Comparison of ENCODE assay signal across 1 cellular context in genomic region chr2:222319576-222320440, GRCh38.
A peak's percentile ranks its signal among the peaks of the same experiment; 100 is the strongest.
TF ChIP-seq lines count a peak whose summit lies in the region.

No MANE protein-coding gene starts in this region.

TF ChIP-seq in HEK293, 187 proteins besides CTCF, POLR2A, EP300 and RAD21 (continued from another document and continues in another):
- no peak for TF ChIP-seq ZNF518A (tag by site-specific recombination; conservative IDR thresholded peaks at IDR 0.05; ENCODE audit: low read depth)
- no peak for TF ChIP-seq ZBTB7A (tag by site-specific recombination; IDR thresholded peaks at IDR 0.05; ENCODE audit: low read depth)
- no peak for TF ChIP-seq SCRT1 (tag by site-specific recombination; IDR thresholded peaks at IDR 0.05; ENCODE audit: borderline replicate concordance)
- TF ChIP-seq ZNF10 (tag by site-specific recombination; IDR thresholded peaks at IDR 0.05): 0 out of 2 replicates have a peak, but pooled peaks have one; percentile 55
- no peak for TF ChIP-seq ZNF473 (tag by site-specific recombination; IDR thresholded peaks at IDR 0.05)
- peak; percentile 59 for TF ChIP-seq ZEB2 (tag by site-specific recombination; IDR thresholded peaks at IDR 0.05)
- TF ChIP-seq ZNF202 (tag by site-specific recombination; IDR thresholded peaks at IDR 0.05; ENCODE audit: borderline replicate concordance): 0 out of 2 replicates have a peak, but pooled peaks have one; percentile 3
- no peak for TF ChIP-seq SETDB1 (IDR thresholded peaks at IDR 0.05; ENCODE audit: insufficient read length, low read length)
- peak; percentile 74 for TF ChIP-seq ZNF341 (tag by site-specific recombination; IDR thresholded peaks at IDR 0.05; ENCODE audit: low read depth)
- no peak for TF ChIP-seq ZFP37 (tag by site-specific recombination; IDR thresholded peaks at IDR 0.05)
- TF ChIP-seq PRDM10 (tag by site-specific recombination; IDR thresholded peaks at IDR 0.05): peak; percentile 34; the same call in 1 of the 2 replicates
- no peak for TF ChIP-seq ZSCAN30 (tag by site-specific recombination; IDR thresholded peaks at IDR 0.05)
- peak; percentile 88 for TF ChIP-seq ZBTB20 (tag by site-specific recombination; IDR thresholded peaks at IDR 0.05)
- peak; percentile 83 for TF ChIP-seq GLIS2 (tag by site-specific recombination; IDR thresholded peaks at IDR 0.05)
- TF ChIP-seq ZNF600 (tag by site-specific recombination; IDR thresholded peaks at IDR 0.05): peak; percentile 57
- TF ChIP-seq ZXDB (tag by site-specific recombination; IDR thresholded peaks at IDR 0.05): 0 out of 2 replicates have a peak, but pooled peaks have one; percentile 26
- TF ChIP-seq ZNF394 (tag by site-specific recombination; IDR thresholded peaks at IDR 0.05; ENCODE audit: borderline replicate concordance): no peak
- no peak for TF ChIP-seq ZNF701 (tag by site-specific recombination; IDR thresholded peaks at IDR 0.05)
- TF ChIP-seq ZNF423 (tag by site-specific recombination; IDR thresholded peaks at IDR 0.05): no peak
- peak; percentile 40; the same call in 1 of the 2 replicates for TF ChIP-seq KLF16 (tag by site-specific recombination; IDR thresholded peaks at IDR 0.05)
- TF ChIP-seq WT1 (tag by site-specific recombination; IDR thresholded peaks at IDR 0.05): no peak; the same call in 1 of the 2 replicates
- TF ChIP-seq ZNF223 (tag by site-specific recombination; IDR thresholded peaks at IDR 0.05): no peak
- 0 out of 2 replicates have a peak, but pooled peaks have one; percentile 12 for TF ChIP-seq ZNF692 (tag by site-specific recombination; IDR thresholded peaks at IDR 0.05)
- no peak for TF ChIP-seq PBX3 (CRISPR knock-in tag; IDR thresholded peaks at IDR 0.05)
- no peak for TF ChIP-seq ZNF280D (tag by site-specific recombination; IDR thresholded peaks at IDR 0.05)
- no peak for TF ChIP-seq ZNF426 (tag by site-specific recombination; IDR thresholded peaks at IDR 0.05)
- TF ChIP-seq ZBTB8A (tag by site-specific recombination; IDR thresholded peaks at IDR 0.05): peak; percentile 86
- TF ChIP-seq ZNF211 (tag by site-specific recombination; IDR thresholded peaks at IDR 0.05; ENCODE audit: low read depth): no peak
- TF ChIP-seq ZNF140 (tag by site-specific recombination; IDR thresholded peaks at IDR 0.05): no peak
- TF ChIP-seq SP2 (tag by site-specific recombination; IDR thresholded peaks at IDR 0.05): peak; percentile 30
- peak; percentile 42; the same call in 1 of the 2 replicates for TF ChIP-seq SP7 (tag by site-specific recombination; IDR thresholded peaks at IDR 0.05)
- TF ChIP-seq ZNF114 (tag by site-specific recombination; IDR thresholded peaks at IDR 0.05): no peak
- TF ChIP-seq HOXD13 (CRISPR knock-in tag; IDR thresholded peaks at IDR 0.05; ENCODE audit: borderline replicate concordance): no peak
- no peak for TF ChIP-seq ZBTB11 (tag by site-specific recombination; conservative IDR thresholded peaks at IDR 0.05; ENCODE audit: low read depth)
- no peak for TF ChIP-seq ZNF654 (tag by site-specific recombination; IDR thresholded peaks at IDR 0.05; ENCODE audit: low read depth)
- TF ChIP-seq ZNF596 (tag by site-specific recombination; IDR thresholded peaks at IDR 0.05): no peak
- no peak for TF ChIP-seq IKZF3 (tag by site-specific recombination; IDR thresholded peaks at IDR 0.05)
- peak; percentile 60; the same call in 1 of the 2 replicates for TF ChIP-seq KLF8 (tag by site-specific recombination; IDR thresholded peaks at IDR 0.05)
- no peak for TF ChIP-seq ZBTB6 (tag by site-specific recombination; IDR thresholded peaks at IDR 0.05)
- no peak for TF ChIP-seq ZNF645 (tag by site-specific recombination; IDR thresholded peaks at IDR 0.05)
